ENCODE assay signal across 1 cellular context in genomic region chr17:75571197-75571884, GRCh38.
A peak's percentile ranks its signal among the peaks of the same experiment; 100 is the strongest.
TF ChIP-seq lines count a peak whose summit lies in the region.

No MANE protein-coding gene starts in this region.

TF ChIP-seq in K562, 482 proteins besides CTCF, POLR2A, EP300 and RAD21 (continued from another document):
- no peak for TF ChIP-seq PBX2 (CRISPR knock-in tag; IDR thresholded peaks at IDR 0.05; ENCODE audit: low read depth)
- 0 out of 2 replicates have a peak, but pooled peaks have one; percentile 7 for TF ChIP-seq PBX2 (tag; conservative IDR thresholded peaks at IDR 0.05; ENCODE audit: low read depth)
- TF ChIP-seq GABPB1 (CRISPR knock-in tag; IDR thresholded peaks at IDR 0.05) = peak; percentile 83
- TF ChIP-seq SPI1 (IDR thresholded peaks at IDR 0.05; ENCODE audit: borderline replicate concordance, low read depth, low read length) = peak; percentile 100
- TF ChIP-seq ATF7 (IDR thresholded peaks at IDR 0.05) = peak; percentile 45
